Comparison of ENCODE assay signal across 8 cellular contexts in the genomic region with DNA sequence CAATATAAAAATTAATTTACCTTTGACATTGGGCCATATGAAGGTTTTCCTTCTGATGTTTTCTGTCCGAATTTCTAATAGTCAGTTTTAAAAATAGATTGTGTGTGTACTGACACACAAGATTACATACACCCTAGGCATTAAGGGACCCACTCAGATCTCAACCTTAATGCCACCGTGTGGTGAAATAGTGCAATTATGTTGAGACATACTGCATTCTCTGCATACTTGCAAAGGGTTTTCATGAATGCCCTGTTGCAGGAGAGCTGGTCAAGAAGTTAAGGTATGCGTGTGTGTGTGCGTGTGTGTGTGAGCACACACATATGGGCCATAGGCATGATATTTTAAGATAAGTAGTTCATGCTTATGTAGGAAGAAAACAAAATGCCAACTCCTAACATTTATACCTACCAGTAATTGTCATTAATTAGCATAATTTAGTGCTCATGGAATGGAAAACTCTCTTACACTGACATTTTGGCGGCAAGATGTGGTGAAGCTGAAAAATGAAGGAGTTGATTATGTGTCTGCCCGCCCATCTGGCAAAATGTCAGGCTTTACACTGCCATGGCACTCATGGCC. TPM values are rescaled to one million over a fixed set of nuclear protein-coding genes. Genes with fewer than 3 reads are reported as not detected.
DNase-seq lines count a peak whose midpoint lies in the region; ATAC-seq and TF ChIP-seq lines count a peak whose summit lies in the region.

No MANE protein-coding gene starts in this region.

- H3K27ac Mint-ChIP-seq in naive thymus-derived CD8-positive, alpha-beta T cell = no peak overlapping the region

- H3K27me3 ChIP-seq in parathyroid adenoma (ENCODE audit: control insufficient read depth, insufficient read depth, low read length) (no peaks in the 10 kb centered on the region), psoas muscle (ENCODE audit: insufficient read depth in 3 of 3, low read length in 2 of 3) (no peaks in the 10 kb centered on the region)

- TF ChIP-seq CTCF in parathyroid adenoma (IDR thresholded peaks at IDR 0.05) = peak; percentile 47
- no peak for TF ChIP-seq CTCF in psoas muscle (IDR thresholded peaks at IDR 0.05)

- H3K27ac ChIP-seq in parathyroid adenoma (no peak overlapping the region), psoas muscle (no peak overlapping the region)

- intact Hi-C loops in psoas muscle (cut with DNase I) = no loop called here

- H3K9ac ChIP-seq in parathyroid adenoma = no peak overlapping the region

- WGBS in psoas muscle, 3 donors = 54 to 64% (median 54%) methylated on average over 6 of the region's 6 CpGs

- H3K79me2 ChIP-seq in parathyroid adenoma = no peaks in the 10 kb centered on the region

- H3K9me3 ChIP-seq in parathyroid adenoma (ENCODE audit: control insufficient read depth, low read length) (no peaks in the 10 kb centered on the region), psoas muscle (no peaks in the 10 kb centered on the region)

- H3K4me3 ChIP-seq in parathyroid adenoma (ENCODE audit: low read depth, low read length) = no peak overlapping the region
- no peak overlapping the region for H3K4me3 ChIP-seq in psoas muscle

- H3K4me2 ChIP-seq in parathyroid adenoma (ENCODE audit: low read length) = no peak overlapping the region

- peak; percentile 63 for ATAC-seq in HG03139 (IDR thresholded peaks at IDR 0.05; ENCODE audit: unreplicated experiment)
- no peak for ATAC-seq in naive thymus-derived CD8-positive, alpha-beta T cell
- no peak for ATAC-seq in psoas muscle

- H3K36me3 ChIP-seq in parathyroid adenoma (ENCODE audit: control insufficient read depth, insufficient read depth, low read length) (no peaks in the 10 kb centered on the region), psoas muscle (ENCODE audit: insufficient read depth in 1 of 2, low read depth in 1 of 2) (no peaks in the 10 kb centered on the region)

- H3K4me1 Mint-ChIP-seq in naive thymus-derived CD8-positive, alpha-beta T cell = no peaks in the 10 kb centered on the region

- H3K4me3 Mint-ChIP-seq in naive thymus-derived CD8-positive, alpha-beta T cell = no peak overlapping the region

- H3K36me3 Mint-ChIP-seq in naive thymus-derived CD8-positive, alpha-beta T cell = no peaks in the 10 kb centered on the region

- DNase-seq in DMS53 (lab: John Stamatoyannopoulos, UW) = peak; percentile 89
- peak; percentile 51 for DNase-seq in RPMI7951 (ENCODE audit: low read depth)
- DNase-seq in fibroblast of gingiva (ENCODE audit: low read depth) = peak; percentile 76
- no peak for DNase-seq in anterior cingulate cortex (lab: John Stamatoyannopoulos, UW)
- DNase-seq in naive thymus-derived CD8-positive, alpha-beta T cell = no peak
- DNase-seq in psoas muscle = no peak

- no peak overlapping the region for H2AFZ ChIP-seq in parathyroid adenoma

- H3K27me3 Mint-ChIP-seq in naive thymus-derived CD8-positive, alpha-beta T cell = peaks cover 0 to 2% (median 0%) of the 10 kb centered on the region in 5 donors

- POLR2A ChIA-PET in naive thymus-derived CD8-positive, alpha-beta T cell (lab: Charles Lee) = no interaction called here

- H3K9me3 Mint-ChIP-seq in naive thymus-derived CD8-positive, alpha-beta T cell = peaks cover 0 to 8% (median 3%) of the 10 kb centered on the region in 9 donors

- H3K4me1 ChIP-seq in parathyroid adenoma = no peaks in the 10 kb centered on the region
- no peaks in the 10 kb centered on the region for H3K4me1 ChIP-seq in psoas muscle

RNA-seq across cellular contexts. Expression of a gene that starts 58.8 kb away (rescaled TPM):
- not detected in 2 replicates for total RNA-seq in RPMI7951 (2014; rRNA removed; shearing (Covaris generic))
- total RNA-seq in naive thymus-derived CD8-positive, alpha-beta T cell = not detected
- not detected for polyA plus RNA-seq in naive thymus-derived CD8-positive, alpha-beta T cell
- total RNA-seq in psoas muscle = not detected
- polyA plus RNA-seq in psoas muscle = under 1 TPM in 1 of 3 donors, not detected in 2; under 0.01 TPM

Comparison
In these comparisons a context has a peak if more than half of its experiments do, and no peak if none do; other contexts are left out.
1. DNase-seq: peak in DMS53 (single experiment), RPMI7951 (single experiment) and fibroblast of gingiva (single experiment); none in anterior cingulate cortex (0 of 58), naive thymus-derived CD8-positive, alpha-beta T cell (0 of 10) and psoas muscle (0 of 2).